13 cellular contexts compared by ENCODE assay signal in genomic region chr2:216090369-216090786, GRCh38. TPM values are rescaled to one million over a fixed set of nuclear protein-coding genes. Genes with fewer than 3 reads are reported as not detected.
DNase-seq lines count a peak whose midpoint lies in the region; ATAC-seq and TF ChIP-seq lines count a peak whose summit lies in the region.
"Had no signal": no experiment of that assay in that cellular context is flagged by ENCODE, and none has a peak within 500 bp of the region (broad histone marks: within the 10 kb centered on the region; RNA-seq: fewer than 3 reads in every experiment).

No MANE protein-coding gene starts in this region.

- H3K9ac ChIP-seq in PC-3 (ENCODE audit: low read length): no peak overlapping the region

- H3K36me3 Mint-ChIP-seq in chondrocyte (ENCODE audit: low read depth) (no peaks in the 10 kb centered on the region), T-cell (peaks cover 9% of the 10 kb centered on the region)

- BruUV-seq in PC-3 (replicated peaks; lab: Mats Ljungman, UMichigan): no TSS peak

- no peak overlapping the region for H3K4me3 Mint-ChIP-seq in chondrocyte (ENCODE audit: unreplicated experiment)
- H3K4me3 Mint-ChIP-seq in T-cell: no peak overlapping the region
- H3K4me3 Mint-ChIP-seq: CD4-positive, alpha-beta T cell; H9 had no signal

- POLR2A ChIA-PET in GM10248 (lab: Yijun Ruan, JAX) (no interaction called here), PC-3 (lab: Charles Lee; ENCODE audit: unreplicated experiment) (no interaction called here), T-cell (lab: Charles Lee) (no interaction called here)

- ATAC-seq in GM19372 (IDR thresholded peaks at IDR 0.05; ENCODE audit: low read depth, unreplicated experiment) (peak; percentile 51), HG03442 (IDR thresholded peaks at IDR 0.05; ENCODE audit: unreplicated experiment) (peak; percentile 79), PC-3 (no peak), T-cell (replicated peaks in 1 of 4) (no peak)
- ATAC-seq: left cardiac atrium had no signal

- no peak overlapping the region for H3K4me3 ChIP-seq in PC-3 (ENCODE audit: low read length)

- H3K27me3 Mint-ChIP-seq in chondrocyte (ENCODE audit: low read depth) (no peaks in the 10 kb centered on the region), T-cell (no peaks in the 10 kb centered on the region)
- H3K27me3 Mint-ChIP-seq: CD4-positive, alpha-beta T cell had no signal

- H3K27me3 ChIP-seq in PC-3 (ENCODE audit: low read length): no peaks in the 10 kb centered on the region

- no peak overlapping the region for H3K27ac ChIP-seq in PC-3 (ENCODE audit: low read length)

- no peaks in the 10 kb centered on the region for H4K20me1 ChIP-seq in PC-3 (ENCODE audit: low read length)

- no peaks in the 10 kb centered on the region for H3F3A ChIP-seq in PC-3 (ENCODE audit: low read length, unreplicated experiment)

- H3K4me1 Mint-ChIP-seq in chondrocyte (ENCODE audit: low read depth) (peaks cover 10% of the 10 kb centered on the region), T-cell (peaks cover 17 to 28% (median 27%) of the 10 kb centered on the region in 3 donors)
- H3K4me1 Mint-ChIP-seq: H9 had no signal

- H2AFZ ChIP-seq in PC-3 (ENCODE audit: low read length): no peak overlapping the region

- H3K9me2 ChIP-seq in PC-3 (replicated peaks; ENCODE audit: low read length): no peaks in the 10 kb centered on the region; the same call in 1 of the 2 replicates

- H3K4me2 ChIP-seq in PC-3 (ENCODE audit: low read length): no peak overlapping the region

- no peaks in the 10 kb centered on the region for H3K36me3 ChIP-seq in PC-3 (ENCODE audit: low read depth, low read length)

- TF ChIP-seq CTCF in GM10248 (IDR thresholded peaks at IDR 0.05; ENCODE audit: control extremely low read depth, extremely low read depth, low read depth, missing control alignments) (no peak), chondrocyte (IDR thresholded peaks at IDR 0.05) (no peak), PC-3 (conservative IDR thresholded peaks at IDR 0.05; ENCODE audit: low read depth, low read length) (no peak)

- H3K4me1 ChIP-seq in PC-3 (ENCODE audit: insufficient read depth, low read length): no peaks in the 10 kb centered on the region

- H3K27ac Mint-ChIP-seq in chondrocyte (ENCODE audit: unreplicated experiment) (peak overlapping the region; percentile 75), T-cell (no peak overlapping the region)
- H3K27ac Mint-ChIP-seq: CD4-positive, alpha-beta T cell; H9 had no signal

- H3K79me2 ChIP-seq in PC-3 (ENCODE audit: low read length): no peaks in the 10 kb centered on the region

- DNase-seq in GM10248 (ENCODE audit: extremely low spot score) (peak; percentile 37), chondrocyte (ENCODE audit: low spot score) (no peak), PC-3 (no peak), SW480 (ENCODE audit: low spot score) (no peak), T-cell (no peak), head of caudate nucleus (no peak)
- DNase-seq: CD4-positive, alpha-beta T cell; H9; left cardiac atrium; NCI-H2107; stimulated activated CD4-positive, alpha-beta T cell treated with anti-CD3 and anti-CD28 coated beads, Interleukin-4, amount 100 ng/mL, for 4 hours had no signal

- CTCF ChIA-PET in GM10248 (lab: Yijun Ruan, JAX) (interaction anchor here (1.4 to 1.8 kb wide), 4 partner anchors 10 to 67 kb away, joined by 3 to 5 read pairs (median 4); no protein-coding TSS in a partner anchor), PC-3 (lab: Charles Lee) (no interaction called here), T-cell (lab: Charles Lee) (interaction anchor here in 1 of 2 donors (1.0 kb wide), 1 partner anchor 42 kb away, joined by 3 read pairs; no protein-coding TSS in a partner anchor)

- no peaks in the 10 kb centered on the region for H3K9me3 Mint-ChIP-seq in chondrocyte (ENCODE audit: low read depth)
- no peaks in the 10 kb centered on the region for H3K9me3 Mint-ChIP-seq in T-cell
- H3K9me3 Mint-ChIP-seq: CD4-positive, alpha-beta T cell; H9 had no signal

- no peaks in the 10 kb centered on the region for H3K9me3 ChIP-seq in PC-3 (ENCODE audit: low read length)

- intact Hi-C loops in PC-3 (cut with micrococcal nuclease): no loop called here
- intact Hi-C loops in head of caudate nucleus (cut with DNase I): no loop called here

RNA-seq across cellular contexts. Expression of gene TMEM169, which starts 8.7 kb away (rescaled TPM):
- 1.3 to 2.0 TPM (median 1.5 TPM) in 3 replicates for total RNA-seq in chondrocyte
- not detected in 2 replicates for total RNA-seq in PC-3 (2014; rRNA removed)
- 1 to 10 TPM; 1.8 to 4.3 (median 3.1) TPM for total RNA-seq in T-cell

RNA-seq across cellular contexts. Expression of gene PECR, which starts 8.8 kb away (rescaled TPM):
- 6.6 to 10.1 TPM (median 9.1 TPM) in 3 replicates for total RNA-seq in chondrocyte
- 23.0 and 26.0 TPM in 2 replicates for total RNA-seq in PC-3 (2014; rRNA removed)
- 10 to 100 TPM; 17.4 to 26.2 (median 20.6) TPM for total RNA-seq in T-cell

RNA-seq across cellular contexts. Expression of gene XRCC5, which starts 18.8 kb away (rescaled TPM):
- total RNA-seq in chondrocyte: 154 to 236 TPM (median 158 TPM) in 3 replicates
- 277 and 290 TPM in 2 replicates for total RNA-seq in PC-3 (2014; rRNA removed)
- total RNA-seq in T-cell: 100 to 1,000 TPM; 187 to 219 (median 202) TPM

Comparison
In these comparisons a context has a peak if more than half of its experiments do, and no peak if none do; other contexts are left out.
1. ATAC-seq: peak in GM19372 (single experiment) and HG03442 (single experiment); none in PC-3 (single experiment) and T-cell (0 of 4).